In genomic region chr10:47384148-47384921, GRCh38 we compare ENCODE assay signal across 8 cellular contexts. TPM values are rescaled to one million over a fixed set of nuclear protein-coding genes. Genes with fewer than 3 reads are reported as not detected.
DNase-seq lines count a peak whose midpoint lies in the region; ATAC-seq and TF ChIP-seq lines count a peak whose summit lies in the region.

A gene with protein sequence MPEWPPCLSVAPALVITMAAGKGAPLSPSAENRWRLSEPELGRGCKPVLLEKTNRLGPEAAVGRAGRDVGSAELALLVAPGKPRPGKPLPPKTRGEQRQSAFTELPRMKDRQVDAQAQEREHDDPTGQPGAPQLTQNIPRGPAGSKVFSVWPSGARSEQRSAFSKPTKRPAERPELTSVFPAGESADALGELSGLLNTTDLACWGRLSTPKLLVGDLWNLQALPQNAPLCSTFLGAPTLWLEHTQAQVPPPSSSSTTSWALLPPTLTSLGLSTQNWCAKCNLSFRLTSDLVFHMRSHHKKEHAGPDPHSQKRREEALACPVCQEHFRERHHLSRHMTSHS (minus strand): TSS chr10:47384293. CDS start chr10:47368829, 15,464 bp downstream.

- peak; percentile 62 for TF ChIP-seq POLR2A in NB4 (IDR thresholded peaks at IDR 0.05; ENCODE audit: extremely low read depth, insufficient read length)
- TF ChIP-seq POLR2A in transverse colon (IDR thresholded peaks at IDR 0.05), result no peak

- TF ChIP-seq CTCF in NB4 (IDR thresholded peaks at IDR 0.05; ENCODE audit: low read depth, low read length), result no peak
- TF ChIP-seq CTCF in transverse colon (IDR thresholded peaks at IDR 0.05), result no peak

- intact Hi-C loops in left cardiac atrium (cut with DNase I), result no loop called here
- intact Hi-C loops in posterior vena cava (cut with DNase I), result no loop called here
- intact Hi-C loops in transverse colon (cut with DNase I; ENCODE audit: low total_unique reads), result no loop called here

- H3K4me1 ChIP-seq in transverse colon, result peaks cover 0 to 29% (median 16%) of the 10 kb centered on the region in 4 donors

- no peaks in the 10 kb centered on the region for H3K36me3 ChIP-seq in transverse colon

- no peaks in the 10 kb centered on the region for H3K27me3 ChIP-seq in transverse colon

- in situ Hi-C loops in transverse colon (cut with MboI; ENCODE audit: low pct_ligation_motif_present in 1 of 4, low pct_unique_long_range_greater_than_20kb in 1 of 4, low sequenced_read_pairs in 3 of 4), result loop anchor here in 3 of 4 donors (5.0 to 25.0 kb wide), 3 partner anchors 1097 to 1280 kb away; partner anchors contain the start of gene ANTXRL (in 1 of the 3)

- TF ChIP-seq EP300 in transverse colon (IDR thresholded peaks at IDR 0.05; ENCODE audit: low read depth), result no peak

- DNase-seq in GM04504 (ENCODE audit: low read depth), result peak; percentile 46
- DNase-seq in NB4 (ENCODE audit: low read depth), result peak; percentile 86
- peak; percentile 58 for DNase-seq in T follicular helper cell (ENCODE audit: low read depth)
- peak; percentile 67 for DNase-seq in amniotic epithelial cell (ENCODE audit: low read depth)
- DNase-seq in left cardiac atrium, result peak; percentile 87
- peak; percentile 92 for DNase-seq in posterior vena cava (ENCODE audit: low spot score)
- peak; percentile 87 for DNase-seq in transverse colon

- no peaks in the 10 kb centered on the region for H3K9me3 ChIP-seq in transverse colon

- peak; percentile 91 for ATAC-seq in HG02571 (IDR thresholded peaks at IDR 0.05; ENCODE audit: unreplicated experiment)
- peak; percentile 99 for ATAC-seq in left cardiac atrium

- 1% methylated on average over 44 of the region's 75 CpGs; no CpG with 5 or more reads in 1 of the 2 donors for WGBS in transverse colon (ENCODE audit: low coverage in 1 of 2), 2 donors

- peak within 1 kb of the TSS; percentile 76 to 85 (median 82) for H3K27ac ChIP-seq in transverse colon

- peak within 1 kb of the TSS; percentile 56 for H3K4me3 ChIP-seq in NB4 (ENCODE audit: low read depth, low read length)
- peak within 1 kb of the TSS; percentile 58 to 95 (median 70) for H3K4me3 ChIP-seq in transverse colon

RNA-seq across cellular contexts. Expression of the gene that starts here (rescaled TPM):
- total RNA-seq in left cardiac atrium, result not detected
- not detected for total RNA-seq in posterior vena cava
- total RNA-seq in transverse colon, result under 1 TPM in 2 of 4 donors, not detected in 2; 0.41 to 0.80 TPM

Comparison
In these comparisons a context has a peak if more than half of its experiments do, and no peak if none do; other contexts are left out.
1. Peak in every context shown above with its lines: DNase-seq, ATAC-seq, H3K4me3 ChIP-seq and H3K27ac ChIP-seq.
2. Peak in DNase-seq and ATAC-seq in left cardiac atrium; RNA of the gene not detected or under 1 TPM.
3. Peak in DNase-seq in posterior vena cava; RNA of the gene not detected or under 1 TPM.
4. Peak in DNase-seq, H3K4me3 ChIP-seq and H3K27ac ChIP-seq in transverse colon; RNA of the gene not detected or under 1 TPM.